ENCODE assay signal across 20 cellular contexts in genomic region chrX:99795495-99795894, GRCh38.
A peak's percentile ranks its signal among the peaks of the same experiment; 100 is the strongest.
DNase-seq lines count a peak whose midpoint lies in the region; FAIRE-seq and TF ChIP-seq lines count a peak whose summit lies in the region.
"Had no signal": no experiment of that assay in that cellular context is flagged by ENCODE, and none has a peak within 500 bp of the region (broad histone marks: within the 10 kb centered on the region; RNA-seq: fewer than 3 reads in every experiment).

No MANE protein-coding gene starts in this region.

- intact Hi-C loops in PC-9 (cut with micrococcal nuclease; ENCODE audit: unreplicated experiment), result no loop called here

- no peak overlapping the region for H3K27ac ChIP-seq in C4-2B
- H3K27ac ChIP-seq in OCI-LY3 (ENCODE audit: low read length), result no peak overlapping the region
- H3K27ac ChIP-seq in PC-9, result no peak overlapping the region
- H3K27ac ChIP-seq in coronary artery, result no peak overlapping the region
- H3K27ac ChIP-seq: colonic mucosa, spleen, suprapubic skin had no signal

- no TSS peak for BruUV-seq in PC-9 (replicated peaks; lab: Mats Ljungman, UMichigan)

- peak; percentile 71 for FAIRE-seq in GM12891 (lab: Jason Lieb, UNC)
- FAIRE-seq: frontal cortex had no signal

- H3K4me1 ChIP-seq in OCI-LY3 (ENCODE audit: low read length), result no peaks in the 10 kb centered on the region
- H3K4me1 ChIP-seq in PC-9 (replicated peaks; ENCODE audit: insufficient read depth), result no peaks in the 10 kb centered on the region
- H3K4me1 ChIP-seq: colonic mucosa, spleen, suprapubic skin had no signal

- H3K9me3 ChIP-seq in OCI-LY3 (ENCODE audit: insufficient read depth, low read length) (no peaks in the 10 kb centered on the region), PC-9 (ENCODE audit: insufficient read depth, low read depth) (no peaks in the 10 kb centered on the region)
- H3K9me3 ChIP-seq: colonic mucosa, suprapubic skin had no signal

- H3K27me3 ChIP-seq in OCI-LY3 (ENCODE audit: low read depth, low read length), result no peaks in the 10 kb centered on the region
- no peaks in the 10 kb centered on the region for H3K27me3 ChIP-seq in PC-9 (ENCODE audit: insufficient read depth, low read depth)
- H3K27me3 ChIP-seq: colonic mucosa, spleen, suprapubic skin had no signal

- POLR2A ChIA-PET in PC-9 (lab: Charles Lee; ENCODE audit: unreplicated experiment), result no interaction called here

- no peak for TF ChIP-seq POLR2A in GM12891 (IDR thresholded peaks at IDR 0.05; ENCODE audit: low read depth, low read length)

- no peaks in the 10 kb centered on the region for H3K9me2 ChIP-seq in PC-9 (ENCODE audit: insufficient read depth)

- DNase-seq in GM12891 (ENCODE audit: insufficient read length, low spot score) (no peak), epithelial cell of proximal tubule (ENCODE audit: low read depth) (no peak), anterior cingulate cortex (lab: John Stamatoyannopoulos, UW) (no peak), PC-9 (no peak), coronary artery (ENCODE audit: low spot score) (no peak), occipital lobe (lab: John Stamatoyannopoulos, UW) (no peak)
- DNase-seq: activated CD8-positive, alpha-beta T cell treated with anti-CD3 and anti-CD28 coated beads for 36 hours; activated T-cell treated with anti-CD3 and anti-CD28 coated beads, Interleukin-2, amount 50 U/mL, for 4 hours; Calu3; colonic mucosa; H7; left cardiac atrium; NCI-H1092; NK-92 treated with Interleukin-12 subunit alpha and Interleukin-12 subunit beta, amount 100 ng/mL, for 24 hours; Right ventricle myocardium superior; spleen had no signal

- H3K4me3 ChIP-seq in OCI-LY3 (ENCODE audit: low read length) (no peak overlapping the region), epithelial cell of proximal tubule (ENCODE audit: low read depth, low read length) (no peak overlapping the region), PC-9 (no peak overlapping the region), coronary artery (no peak overlapping the region)
- H3K4me3 ChIP-seq: colonic mucosa, spleen, suprapubic skin had no signal

- H2AFZ ChIP-seq in OCI-LY3 (ENCODE audit: low read depth, low read length) (no peak overlapping the region), PC-9 (no peak overlapping the region)

- H3K9ac ChIP-seq in OCI-LY3 (ENCODE audit: low read length), result no peak overlapping the region

- TF ChIP-seq CTCF in C4-2B (conservative IDR thresholded peaks at IDR 0.05) (peak; percentile 34), OCI-LY3 (IDR thresholded peaks at IDR 0.05; ENCODE audit: low read depth, low read length) (peak; percentile 49), epithelial cell of proximal tubule (conservative IDR thresholded peaks at IDR 0.05; ENCODE audit: low read depth, low read length) (peak; percentile 18), PC-9 (conservative IDR thresholded peaks at IDR 0.05) (no peak; the same call in 1 of the 2 replicates), coronary artery (IDR thresholded peaks at IDR 0.05) (no peak)

- no peaks in the 10 kb centered on the region for H3K36me3 ChIP-seq in OCI-LY3 (replicated peaks; ENCODE audit: low read depth, low read length)
- no peaks in the 10 kb centered on the region for H3K36me3 ChIP-seq in PC-9 (ENCODE audit: low read depth)
- H3K36me3 ChIP-seq: colonic mucosa, spleen, suprapubic skin had no signal

- H4K20me1 ChIP-seq in OCI-LY3 (ENCODE audit: insufficient read depth, low read length) (no peaks in the 10 kb centered on the region), PC-9 (ENCODE audit: insufficient read depth) (no peaks in the 10 kb centered on the region)

- H3K4me2 ChIP-seq in OCI-LY3 (ENCODE audit: low read length), result no peak overlapping the region
- no peak overlapping the region for H3K4me2 ChIP-seq in PC-9

- CTCF ChIA-PET in PC-9 (lab: Charles Lee), result no interaction called here

- H3K79me2 ChIP-seq in OCI-LY3 (ENCODE audit: low read length) (no peaks in the 10 kb centered on the region), PC-9 (ENCODE audit: low read depth) (no peaks in the 10 kb centered on the region)

- H3F3A ChIP-seq in PC-9 (ENCODE audit: insufficient read depth, low read depth), result no peaks in the 10 kb centered on the region

TF ChIP-seq in GM12891, 5 proteins besides CTCF, POLR2A, EP300 and RAD21:
- TF ChIP-seq TAF1 (IDR thresholded peaks at IDR 0.05; ENCODE audit: low read depth, low read length) (no peak), SPI1 (IDR thresholded peaks at IDR 0.05; ENCODE audit: low read depth, low read length) (no peak), PAX5 (IDR thresholded peaks at IDR 0.05; ENCODE audit: insufficient read depth, low read length, severe bottlenecking) (no peak), POLR2AphosphoS5 (IDR thresholded peaks at IDR 0.05; ENCODE audit: low read depth, low read length) (no peak), POU2F2 (IDR thresholded peaks at IDR 0.05; ENCODE audit: low read depth, low read length) (no peak)
TF ChIP-seq in GM12891: peak in this region for 0.

Comparison
In these comparisons a context has a peak if more than half of its experiments do, and no peak if none do; other contexts are left out.
1. CTCF ChIP-seq: peak in C4-2B (single experiment), OCI-LY3 (single experiment) and epithelial cell of proximal tubule (single experiment); none in PC-9 (single experiment) and coronary artery (single experiment).